Comparison of ENCODE assay signal across 26 cellular contexts in the genomic region with DNA sequence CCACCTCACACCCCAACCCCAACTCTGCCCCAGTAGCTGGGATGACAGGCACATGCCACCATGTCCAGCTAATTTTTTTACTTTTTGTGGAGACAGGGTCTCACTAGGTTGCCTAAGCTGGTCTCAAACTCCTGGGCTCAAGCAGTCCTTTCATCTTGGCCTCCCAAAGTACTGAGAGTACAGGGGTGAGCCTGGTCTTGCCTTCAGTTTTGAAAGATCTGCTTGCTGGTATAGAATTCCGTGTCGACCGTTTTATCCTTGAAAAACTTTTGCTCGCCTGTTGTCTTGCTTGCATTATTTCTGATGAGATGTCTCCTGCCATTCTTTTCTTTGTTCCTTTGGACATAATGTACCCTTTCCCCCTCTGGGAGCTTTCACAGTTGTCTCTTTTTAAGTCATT.
A peak's percentile ranks its signal among the peaks of the same experiment; 100 is the strongest.
DNase-seq lines count a peak whose midpoint lies in the region; ATAC-seq lines count a peak whose summit lies in the region.
"Had no signal": no experiment of that assay in that cellular context is flagged by ENCODE, and none has a peak within 500 bp of the region (broad histone marks: within the 10 kb centered on the region; RNA-seq: fewer than 3 reads in every experiment).

No MANE protein-coding gene starts in this region.

- H3K36me3 Mint-ChIP-seq in activated CD4-positive, alpha-beta T cell treated with anti-CD3 and anti-CD28 coated beads for 36 hours (ENCODE audit: low read depth) = peaks cover 16% of the 10 kb centered on the region
- peaks cover 34% of the 10 kb centered on the region for H3K36me3 Mint-ChIP-seq in CD4-positive, CD25-positive, alpha-beta regulatory T cell
- peaks cover 32% of the 10 kb centered on the region for H3K36me3 Mint-ChIP-seq in T-cell
- peaks cover 8 to 37% (median 23%) of the 10 kb centered on the region in 5 donors for H3K36me3 Mint-ChIP-seq in naive thymus-derived CD4-positive, alpha-beta T cell

- POLR2A ChIA-PET in activated CD4-positive, alpha-beta T cell treated with anti-CD3 and anti-CD28 coated beads for 36 hours (lab: Charles Lee) = no interaction called here
- POLR2A ChIA-PET in T-cell (lab: Charles Lee) = interaction anchor here in 1 of 2 donors (0.5 kb wide), 1 partner anchor 63 kb away, joined by 9 read pairs; no protein-coding TSS in a partner anchor
- POLR2A ChIA-PET in naive thymus-derived CD4-positive, alpha-beta T cell (lab: Charles Lee) = interaction anchor here (0.6 to 0.7 kb wide), 2 partner anchors 91 to 108 kb away, joined by 3 read pairs; no protein-coding TSS in a partner anchor

- peaks cover 1% of the 10 kb centered on the region for H3K9me3 Mint-ChIP-seq in activated CD4-positive, alpha-beta T cell treated with anti-CD3 and anti-CD28 coated beads for 36 hours (ENCODE audit: low read depth)
- no peaks in the 10 kb centered on the region for H3K9me3 Mint-ChIP-seq in CD4-positive, CD25-positive, alpha-beta regulatory T cell
- no peaks in the 10 kb centered on the region for H3K9me3 Mint-ChIP-seq in T-cell
- peaks cover 0 to 5% (median 0%) of the 10 kb centered on the region in 11 donors for H3K9me3 Mint-ChIP-seq in naive thymus-derived CD4-positive, alpha-beta T cell
- H3K9me3 Mint-ChIP-seq: activated T-helper 2 cell treated with anti-CD3 and anti-CD28 coated beads, Interferon-gamma antibody, Interleukin-2, Interleukin-4, amounts not matched to agents 10 μg/mL and 5 μg/mL and 100 μg/mL, durations not matched to agents 14 hours and 24 hours and 36 hours had no signal

- CTCF ChIA-PET in activated CD4-positive, alpha-beta T cell treated with anti-CD3 and anti-CD28 coated beads for 36 hours (lab: Charles Lee) = interaction anchor here (0.7 kb wide), 1 partner anchor 47 kb away, joined by 4 read pairs; no protein-coding TSS in a partner anchor
- CTCF ChIA-PET in T-cell (lab: Charles Lee) = no interaction called here
- CTCF ChIA-PET in naive thymus-derived CD4-positive, alpha-beta T cell (lab: Charles Lee) = interaction anchor here (0.7 kb wide), 1 partner anchor 15 kb away, joined by 4 read pairs; no protein-coding TSS in a partner anchor

- no peak for DNase-seq in activated CD4-positive, alpha-beta T cell treated with anti-CD3 and anti-CD28 coated beads for 36 hours
- no peak for DNase-seq in activated CD4-positive, alpha-beta T cell treated with anti-CD3 and anti-CD28 coated beads for 4 hours
- no peak for DNase-seq in CD4-positive, CD25-positive, alpha-beta regulatory T cell
- no peak for DNase-seq in T-cell
- DNase-seq in naive thymus-derived CD4-positive, alpha-beta T cell = no peak
- no peak for DNase-seq in stimulated activated CD4-positive, alpha-beta T cell treated with anti-CD3 and anti-CD28 coated beads, Interleukin-2, amount 100 ng/mL, for 24 hours
- no peak for DNase-seq in activated effector memory CD4-positive, alpha-beta T cell treated with anti-CD3 and anti-CD28 coated beads, Interleukin-2, amount 50 U/mL, for 16 hours
- DNase-seq: adrenal gland; brain microvascular endothelial cell; COR-L47; DMS79; effector CD8-positive, alpha-beta T cell; foreskin melanocyte; left lung; NCI-H146; NCI-H2171; NCI-H524; SHP77; stomach; transverse colon had no signal

- no peaks in the 10 kb centered on the region for H3K27me3 Mint-ChIP-seq in activated CD4-positive, alpha-beta T cell treated with anti-CD3 and anti-CD28 coated beads for 36 hours
- no peaks in the 10 kb centered on the region for H3K27me3 Mint-ChIP-seq in CD4-positive, CD25-positive, alpha-beta regulatory T cell
- no peaks in the 10 kb centered on the region for H3K27me3 Mint-ChIP-seq in T-cell
- no peaks in the 10 kb centered on the region for H3K27me3 Mint-ChIP-seq in naive thymus-derived CD4-positive, alpha-beta T cell

- no peak overlapping the region for H3K4me3 ChIP-seq in CD4-positive, CD25-positive, alpha-beta regulatory T cell (ENCODE audit: low read depth, low read length)
- no peak overlapping the region for H3K4me3 ChIP-seq in naive thymus-derived CD4-positive, alpha-beta T cell (ENCODE audit: low read length)
- H3K4me3 ChIP-seq: adrenal gland, left lung, stomach, transverse colon had no signal

- no peaks in the 10 kb centered on the region for H3K9me3 ChIP-seq in CD4-positive, CD25-positive, alpha-beta regulatory T cell (ENCODE audit: control insufficient read depth in 2 of 2, low read length in 2 of 2)
- H3K9me3 ChIP-seq in naive thymus-derived CD4-positive, alpha-beta T cell (ENCODE audit: control insufficient read depth in 2 of 3, low read length in 3 of 3) = no peaks in the 10 kb centered on the region
- H3K9me3 ChIP-seq: adrenal gland, left lung, stomach, transverse colon had no signal

- H3K4me1 Mint-ChIP-seq in activated CD4-positive, alpha-beta T cell treated with anti-CD3 and anti-CD28 coated beads for 36 hours = peaks cover 81% of the 10 kb centered on the region
- H3K4me1 Mint-ChIP-seq in CD4-positive, CD25-positive, alpha-beta regulatory T cell = peaks cover 61 to 90% (median 74%) of the 10 kb centered on the region in 4 donors
- peaks cover 85 to 89% (median 88%) of the 10 kb centered on the region in 3 donors for H3K4me1 Mint-ChIP-seq in T-cell
- peaks cover 42 to 94% (median 89%) of the 10 kb centered on the region in 7 donors for H3K4me1 Mint-ChIP-seq in naive thymus-derived CD4-positive, alpha-beta T cell

- peak overlapping the region; percentile 68 for H3K27ac Mint-ChIP-seq in activated CD4-positive, alpha-beta T cell treated with anti-CD3 and anti-CD28 coated beads for 36 hours
- peak overlapping the region; percentile 70 to 88 (median 87) for H3K27ac Mint-ChIP-seq in CD4-positive, CD25-positive, alpha-beta regulatory T cell
- H3K27ac Mint-ChIP-seq in T-cell = peak overlapping the region; percentile 59 to 70
- H3K27ac Mint-ChIP-seq in naive thymus-derived CD4-positive, alpha-beta T cell = peak overlapping the region in 6 of 9 donors; percentile 25 to 81 (median 74)
- H3K27ac Mint-ChIP-seq: activated T-helper 2 cell treated with anti-CD3 and anti-CD28 coated beads, Interferon-gamma antibody, Interleukin-2, Interleukin-4, amounts not matched to agents 10 μg/mL and 5 μg/mL and 100 μg/mL, durations not matched to agents 14 hours and 24 hours and 36 hours had no signal

- intact Hi-C loops in activated CD4-positive, alpha-beta T cell treated with anti-CD3 and anti-CD28 coated beads for 36 hours (cut with DNase I, micrococcal nuclease) = loop anchor here in 1 of 2 experiments (2.0 kb wide), 1 partner anchor 14 kb away; no protein-coding TSS in a partner anchor
- intact Hi-C loops in naive thymus-derived CD4-positive, alpha-beta T cell (cut with micrococcal nuclease) = no loop called here

- peaks cover 37% of the 10 kb centered on the region for H3K4me1 ChIP-seq in CD4-positive, CD25-positive, alpha-beta regulatory T cell (ENCODE audit: control insufficient read depth, insufficient read depth, low read length, poor library complexity, severe bottlenecking)
- H3K4me1 ChIP-seq in naive thymus-derived CD4-positive, alpha-beta T cell (ENCODE audit: control insufficient read depth in 2 of 2, insufficient read depth in 2 of 2, low read length in 2 of 2) = peaks cover 20 to 25% of the 10 kb centered on the region in 2 donors

- H3K27ac ChIP-seq in CD4-positive, CD25-positive, alpha-beta regulatory T cell (ENCODE audit: insufficient read depth, low read length, poor library complexity, severe bottlenecking) = no peak overlapping the region
- peak overlapping the region; percentile 18 for H3K27ac ChIP-seq in naive thymus-derived CD4-positive, alpha-beta T cell (ENCODE audit: low read depth, low read length)
- H3K27ac ChIP-seq: 22Rv1, brain microvascular endothelial cell, KMS-11, left lung, stomach, transverse colon had no signal

- H3K36me3 ChIP-seq in CD4-positive, CD25-positive, alpha-beta regulatory T cell (ENCODE audit: control insufficient read depth, insufficient read depth, low read length) = peaks cover 9% of the 10 kb centered on the region
- H3K36me3 ChIP-seq in naive thymus-derived CD4-positive, alpha-beta T cell (ENCODE audit: control insufficient read depth in 2 of 3, insufficient read depth in 3 of 3, low read length in 3 of 3) = peaks cover 0 to 3% (median 0%) of the 10 kb centered on the region in 3 experiments
- H3K36me3 ChIP-seq: adrenal gland, brain microvascular endothelial cell, left lung, stomach, transverse colon had no signal

- H3K4me3 Mint-ChIP-seq in activated CD4-positive, alpha-beta T cell treated with anti-CD3 and anti-CD28 coated beads for 36 hours = no peak overlapping the region
- H3K4me3 Mint-ChIP-seq in CD4-positive, CD25-positive, alpha-beta regulatory T cell = peak overlapping the region in 1 of 4 donors; percentile 18
- no peak overlapping the region for H3K4me3 Mint-ChIP-seq in T-cell
- H3K4me3 Mint-ChIP-seq in naive thymus-derived CD4-positive, alpha-beta T cell = peak overlapping the region in 5 of 10 donors; percentile 13 to 60 (median 24)

- no peak for ATAC-seq in activated CD4-positive, alpha-beta T cell treated with anti-CD3 and anti-CD28 coated beads for 36 hours
- no peak for ATAC-seq in CD4-positive, CD25-positive, alpha-beta regulatory T cell (ENCODE audit: low read depth in 2 of 2)
- no peak for ATAC-seq in T-cell (replicated peaks in 1 of 4)
- ATAC-seq in naive thymus-derived CD4-positive, alpha-beta T cell = no peak
- no peak for ATAC-seq in HG02840 (IDR thresholded peaks at IDR 0.05; ENCODE audit: low FRiP score, unreplicated experiment)
- ATAC-seq: esophagus mucosa, left lung, sciatic nerve had no signal

- no peaks in the 10 kb centered on the region for H3K27me3 ChIP-seq in CD4-positive, CD25-positive, alpha-beta regulatory T cell (ENCODE audit: control insufficient read depth, insufficient read depth, low read length)
- H3K27me3 ChIP-seq in naive thymus-derived CD4-positive, alpha-beta T cell (ENCODE audit: control insufficient read depth in 2 of 2, insufficient read depth in 2 of 2, low read length in 2 of 2) = no peaks in the 10 kb centered on the region
- H3K27me3 ChIP-seq: adrenal gland, brain microvascular endothelial cell, left lung, stomach, transverse colon had no signal

Comparison
In these comparisons a context has a peak if more than half of its experiments do, and no peak if none do; other contexts are left out.
1. CTCF ChIA-PET loops: an anchor here in activated CD4-positive, alpha-beta T cell treated with anti-CD3 and anti-CD28 coated beads for 36 hours (0.7 kb wide) and naive thymus-derived CD4-positive, alpha-beta T cell (0.7 kb wide); none called in T-cell.